8 cellular contexts compared by ENCODE assay signal in the genomic region with DNA sequence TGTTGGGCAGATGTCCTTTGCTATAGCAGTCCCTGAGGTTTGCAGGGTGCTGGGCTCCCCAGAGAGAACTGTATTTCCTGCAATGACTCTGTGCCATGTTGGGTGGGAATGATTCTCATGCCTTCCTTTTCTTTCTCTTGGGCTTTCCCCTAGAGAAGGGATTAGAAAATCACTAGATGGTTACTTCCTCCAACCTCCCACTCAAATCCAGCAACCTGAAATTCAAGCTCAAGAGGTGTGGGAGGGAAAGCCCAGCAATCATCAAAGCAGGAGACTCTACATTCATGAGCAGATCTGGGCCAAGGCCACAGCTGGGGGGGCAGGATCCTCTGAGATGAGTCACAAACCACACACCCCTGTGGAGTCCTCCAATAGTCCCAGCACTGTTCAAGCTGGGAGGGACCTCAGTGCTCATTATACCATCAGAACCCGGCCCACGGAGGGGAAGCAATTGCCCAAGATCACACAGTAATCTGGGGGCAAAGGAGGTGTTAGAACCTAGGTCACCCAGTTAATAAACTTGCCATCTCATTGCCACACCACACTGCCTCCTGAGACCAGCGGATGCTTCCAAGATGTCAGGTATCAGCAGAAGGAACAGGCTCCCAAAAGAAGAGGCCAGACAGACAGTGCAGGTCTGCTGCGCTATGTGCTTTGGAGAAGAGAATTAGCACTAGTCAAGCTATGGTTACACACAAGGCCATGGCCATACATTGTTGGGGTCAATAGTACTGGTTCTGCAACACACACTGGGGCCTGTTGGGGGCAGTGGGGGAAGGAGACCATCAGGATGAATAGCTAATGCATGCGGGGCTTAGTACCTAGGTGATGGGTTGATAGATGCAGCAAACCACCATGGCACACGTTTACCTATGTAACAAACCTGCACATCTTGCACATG.
DNase-seq lines count a peak whose midpoint lies in the region; ATAC-seq and TF ChIP-seq lines count a peak whose summit lies in the region.

No MANE protein-coding gene starts in this region.

- H3K4me1 ChIP-seq in PC-3 (ENCODE audit: insufficient read depth, low read length) (peaks cover 23% of the 10 kb centered on the region), BE2C (no peaks in the 10 kb centered on the region), mucosa of descending colon (ENCODE audit: low read depth) (no peaks in the 10 kb centered on the region)

- H3K4me3 ChIP-seq in PC-3 (ENCODE audit: low read length) (no peak overlapping the region), BE2C (ENCODE audit: low read depth, low read length) (no peak overlapping the region), mucosa of descending colon (no peak overlapping the region)

- intact Hi-C loops in PC-3 (cut with micrococcal nuclease): loop anchor here (1.0 kb wide), 1 partner anchor 9 kb away; no protein-coding TSS in a partner anchor
- intact Hi-C loops in mucosa of descending colon (cut with DNase I, micrococcal nuclease): no loop called here

- H3K79me2 ChIP-seq in PC-3 (ENCODE audit: low read length): no peaks in the 10 kb centered on the region

- POLR2A ChIA-PET in PC-3 (lab: Charles Lee; ENCODE audit: unreplicated experiment): interaction anchor here (0.7 kb wide), 1 partner anchor 10 kb away, joined by 7 read pairs; no protein-coding TSS in a partner anchor

- BruUV-seq in PC-3 (replicated peaks; lab: Mats Ljungman, UMichigan): no TSS peak

- no peaks in the 10 kb centered on the region for H3K9me2 ChIP-seq in PC-3 (replicated peaks; ENCODE audit: low read length)

- peak overlapping the region; percentile 52 for H3K4me2 ChIP-seq in PC-3 (ENCODE audit: low read length)

- H3K36me3 ChIP-seq in PC-3 (ENCODE audit: low read depth, low read length): no peaks in the 10 kb centered on the region
- H3K36me3 ChIP-seq in BE2C: no peaks in the 10 kb centered on the region
- H3K36me3 ChIP-seq in mucosa of descending colon (ENCODE audit: low read depth): no peaks in the 10 kb centered on the region

- H3K27ac ChIP-seq in PC-3 (ENCODE audit: low read length): peak overlapping the region; percentile 60

- ATAC-seq in HG02885 (IDR thresholded peaks at IDR 0.05; ENCODE audit: poor library complexity, unreplicated experiment): peak; percentile 79
- ATAC-seq in PC-3: peak; percentile 98
- ATAC-seq in mucosa of descending colon: no peak

- peak overlapping the region; percentile 18; the same call in 1 of the 2 replicates for H2AFZ ChIP-seq in PC-3 (ENCODE audit: low read length)

- CTCF ChIA-PET in PC-3 (lab: Charles Lee): interaction anchor here (0.5 kb wide), 1 partner anchor 102 kb away, joined by 9 read pairs; a partner anchor contains a TSS

- no peaks in the 10 kb centered on the region for H4K20me1 ChIP-seq in PC-3 (ENCODE audit: low read length)

- TF ChIP-seq CTCF in PC-3 (conservative IDR thresholded peaks at IDR 0.05; ENCODE audit: low read depth, low read length) (peak; percentile 15; the same call in 1 of the 2 replicates), BE2C (IDR thresholded peaks at IDR 0.05; ENCODE audit: low read depth, low read length) (no peak), mucosa of descending colon (IDR thresholded peaks at IDR 0.05) (no peak)

- H3K9me3 ChIP-seq in PC-3 (ENCODE audit: low read length) (no peaks in the 10 kb centered on the region), BE2C (no peaks in the 10 kb centered on the region), mucosa of descending colon (no peaks in the 10 kb centered on the region)

- H3K27me3 ChIP-seq in PC-3 (ENCODE audit: low read length): no peaks in the 10 kb centered on the region
- H3K27me3 ChIP-seq in BE2C: no peaks in the 10 kb centered on the region

- no peaks in the 10 kb centered on the region for H3F3A ChIP-seq in PC-3 (ENCODE audit: low read length, unreplicated experiment)

- peak overlapping the region; percentile 13; the same call in 1 of the 2 replicates for H3K9ac ChIP-seq in PC-3 (ENCODE audit: low read length)

- peak in 2 of 3 donors; percentile 1 to 2 for DNase-seq in stimulated activated CD4-positive, alpha-beta T cell treated with anti-CD3 and anti-CD28 coated beads, Interleukin-12 subunit alpha, Interleukin-12 subunit beta, amount 100 ng/mL, for 48 hours (ENCODE audit: low read depth in 2 of 3, low spot score in 1 of 3)
- no peak for DNase-seq in stimulated activated CD4-positive, alpha-beta T cell treated with anti-CD3 and anti-CD28 coated beads, Interleukin-4, amount 100 ng/mL, for 4 hours
- DNase-seq in PC-3: peak; percentile 88
- DNase-seq in kidney glomerular epithelial cell (lab: John Stamatoyannopoulos, UW): peak; percentile 86
- DNase-seq in BE2C: no peak
- no peak for DNase-seq in NCI-H1930 (lab: John Stamatoyannopoulos, UW)
- no peak for DNase-seq in mucosa of descending colon

Comparison
In these comparisons a context has a peak if more than half of its experiments do, and no peak if none do; other contexts are left out.
1. DNase-seq: peak in stimulated activated CD4-positive, alpha-beta T cell treated with anti-CD3 and anti-CD28 coated beads, Interleukin-12 subunit alpha, Interleukin-12 subunit beta, amount 100 ng/mL, for 48 hours (2 of 3), PC-3 (single experiment) and kidney glomerular epithelial cell (single experiment); none in stimulated activated CD4-positive, alpha-beta T cell treated with anti-CD3 and anti-CD28 coated beads, Interleukin-4, amount 100 ng/mL, for 4 hours (0 of 2), BE2C (single experiment), NCI-H1930 (0 of 2) and mucosa of descending colon (0 of 3).